ENCODE assay signal across 41 cellular contexts in the genomic region with DNA sequence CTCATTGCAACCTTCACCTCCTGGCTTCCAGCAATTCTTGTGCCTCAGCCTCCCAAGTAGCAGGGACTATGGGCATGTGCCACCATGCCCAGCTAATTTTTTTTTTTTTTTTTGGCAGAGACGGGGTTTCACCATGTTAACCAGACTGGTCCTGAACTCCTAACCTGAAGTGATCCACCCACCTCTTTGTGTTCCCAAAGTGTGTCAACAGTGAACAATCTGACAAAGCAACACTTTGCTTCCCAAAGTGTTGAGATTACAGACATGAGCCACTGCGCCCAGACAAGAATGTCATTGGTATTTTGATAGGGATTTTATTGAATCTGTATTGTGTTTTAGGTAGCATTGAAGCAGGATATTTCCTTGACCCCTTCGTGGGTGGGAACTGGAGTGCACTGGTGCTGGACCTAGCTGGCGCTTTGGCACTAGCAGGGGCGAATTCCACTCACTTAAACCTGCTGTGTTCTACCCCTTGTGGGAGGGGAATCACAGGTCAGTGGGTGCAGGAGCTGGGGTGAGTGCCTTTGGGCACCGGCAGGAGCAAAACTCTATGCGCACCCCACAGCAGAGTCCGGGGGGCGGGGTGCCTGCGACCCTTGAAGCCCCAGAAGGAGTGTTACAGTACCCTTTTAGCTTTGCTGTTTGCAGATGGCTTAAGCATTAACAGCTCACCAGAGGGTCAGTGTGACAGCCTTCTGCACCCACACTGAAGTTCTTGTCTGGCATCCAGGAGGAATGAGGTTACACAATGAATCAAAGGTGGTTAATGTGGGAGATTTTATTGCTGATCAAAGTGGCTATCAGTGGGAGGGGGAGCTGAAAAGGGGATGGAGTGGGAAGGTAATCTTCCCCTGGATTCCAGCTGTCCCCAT.
"Had no signal": no experiment of that assay in that cellular context is flagged by ENCODE, and none has a peak within 500 bp of the region (broad histone marks: within the 10 kb centered on the region; RNA-seq: fewer than 3 reads in every experiment).

No MANE protein-coding gene starts in this region.

- DNase-seq: activated CD4-positive, alpha-beta memory T cell treated with anti-CD3 and anti-CD28 coated beads for 36 hours; activated CD4-positive, alpha-beta T cell treated with anti-CD3 and anti-CD28 coated beads for 1 hour; activated CD4-positive, alpha-beta T cell treated with anti-CD3 and anti-CD28 coated beads for 36 hours; activated CD4-positive, alpha-beta T cell treated with anti-CD3 and anti-CD28 coated beads for 48 hours; activated CD4-positive, alpha-beta T cell treated with anti-CD3 and anti-CD28 coated beads, Interleukin-2, amount 50 U/mL, for 1 hour; activated CD4-positive, alpha-beta T cell treated with anti-CD3 and anti-CD28 coated beads, Interleukin-2, amount 50 U/mL, for 4 hours; activated CD4-positive, CD25-positive, alpha-beta regulatory T cell; activated CD8-positive, alpha-beta memory T cell treated with anti-CD3 and anti-CD28 coated beads, Interleukin-2, amount 50 U/mL, for 4 hours; activated CD8-positive, alpha-beta T cell treated with anti-CD3 and anti-CD28 coated beads for 36 hours; activated effector memory CD4-positive, alpha-beta T cell treated with anti-CD3 and anti-CD28 coated beads, Interleukin-2, amount 50 U/mL, for 16 hours; activated gamma-delta T cell treated with Interleukin-2 at 50 U/mL for 16 hours; activated naive CD4-positive, alpha-beta T cell; activated naive CD4-positive, alpha-beta T cell treated with anti-CD3 and anti-CD28 coated beads for 36 hours; activated naive CD4-positive, alpha-beta T cell treated with anti-CD3 and anti-CD28 coated beads, Interleukin-2, amount 50 U/mL, for 16 hours; activated naive CD8-positive, alpha-beta T cell treated with anti-CD3 and anti-CD28 coated beads for 36 hours; activated T-cell treated with anti-CD3 and anti-CD28 coated beads for 4 hours; activated T-cell treated with anti-CD3 and anti-CD28 coated beads, Interleukin-2, amount 50 U/mL, for 1 hour; activated T-cell treated with anti-CD3 and anti-CD28 coated beads, Interleukin-2, amount 50 U/mL, for 4 hours; activated T-cell treated with anti-CD3 and anti-CD28 coated beads, Interleukin-2, amount 50 U/mL, for 72 hours; adrenal gland; amniotic stem cell; aorta; body of pancreas; brain microvascular endothelial cell; caudate nucleus; cerebellar nuclear complex; T-helper 1 cell; T-helper 2 cell; T-helper 9 cell; WERI-Rb-1 had no signal

- H3K27me3 Mint-ChIP-seq: activated CD4-positive, alpha-beta memory T cell treated with anti-CD3 and anti-CD28 coated beads for 36 hours; activated CD4-positive, alpha-beta T cell treated with anti-CD3 and anti-CD28 coated beads for 36 hours; activated CD8-positive, alpha-beta T cell treated with anti-CD3 and anti-CD28 coated beads for 36 hours; activated naive CD8-positive, alpha-beta T cell treated with anti-CD3 and anti-CD28 coated beads for 36 hours; activated T-helper 17 cell treated with anti-CD3 and anti-CD28 coated beads, Interleukin-2, amount 50 U/mL, for 72 hours had no signal

- H3K4me3 Mint-ChIP-seq: activated CD4-positive, alpha-beta memory T cell treated with anti-CD3 and anti-CD28 coated beads for 36 hours; activated CD4-positive, alpha-beta T cell treated with anti-CD3 and anti-CD28 coated beads for 36 hours; activated CD8-positive, alpha-beta T cell treated with anti-CD3 and anti-CD28 coated beads for 36 hours; activated naive CD4-positive, alpha-beta T cell treated with anti-CD3 and anti-CD28 coated beads for 36 hours; activated naive CD8-positive, alpha-beta T cell treated with anti-CD3 and anti-CD28 coated beads for 36 hours; activated T-cell treated with anti-CD3 and anti-CD28 coated beads, Interleukin-2, amount 50 U/mL, for 4 hours; activated T-cell treated with anti-CD3 and anti-CD28 coated beads, Interleukin-2, amount 50 U/mL, for 72 hours; activated T-helper 1 cell treated with anti-CD3 and anti-CD28 coated beads, Interleukin-12 subunit alpha, Interleukin-12 subunit beta, Interleukin-2, Interleukin-4 antibody, amounts not matched to agents 30 ng/mL and 10 ng/mL and 1 ng/mL, durations not matched to agents 14 hours and 24 hours and 36 hours; activated T-helper 17 cell treated with anti-CD3 and anti-CD28 coated beads, Interleukin-2, amount 50 U/mL, for 72 hours; central memory CD8-positive, alpha-beta T cell; T-helper 1 cell treated with Interleukin-12 subunit alpha and Interleukin-12 subunit beta and Interleukin-4 antibody, amounts not matched to agents 30 μg/mL and 1 μg/mL, for 36 hours; T-helper 2 cell treated with Interferon-gamma antibody and Interleukin-4, amounts not matched to agents 5 μg/mL and 100 μg/mL, for 36 hours; WTC11 had no signal

- H3K27ac ChIP-seq: adrenal gland, body of pancreas, brain microvascular endothelial cell, breast epithelium, cardiac muscle cell, WERI-Rb-1 had no signal

- H3K9me3 Mint-ChIP-seq: activated CD4-positive, alpha-beta memory T cell treated with anti-CD3 and anti-CD28 coated beads for 36 hours; activated CD8-positive, alpha-beta T cell treated with anti-CD3 and anti-CD28 coated beads for 36 hours; activated naive CD4-positive, alpha-beta T cell treated with anti-CD3 and anti-CD28 coated beads for 36 hours; activated naive CD4-positive, alpha-beta T cell treated with anti-CD3 and anti-CD28 coated beads, Interleukin-2, amount 50 U/mL, for 72 hours; activated naive CD8-positive, alpha-beta T cell treated with anti-CD3 and anti-CD28 coated beads for 36 hours; activated T-cell treated with anti-CD3 and anti-CD28 coated beads, Interleukin-2, amount 50 U/mL, for 4 hours; activated T-cell treated with anti-CD3 and anti-CD28 coated beads, Interleukin-2, amount 50 U/mL, for 72 hours; activated T-helper 1 cell treated with anti-CD3 and anti-CD28 coated beads, Interleukin-12 subunit alpha, Interleukin-12 subunit beta, Interleukin-2, Interleukin-4 antibody, amounts not matched to agents 30 ng/mL and 10 ng/mL and 1 ng/mL, durations not matched to agents 14 hours and 24 hours and 36 hours; activated T-helper 17 cell treated with anti-CD3 and anti-CD28 coated beads, Interleukin-2, amount 50 U/mL, for 72 hours; central memory CD8-positive, alpha-beta T cell; T-helper 1 cell treated with Interleukin-12 subunit alpha and Interleukin-12 subunit beta and Interleukin-4 antibody, amounts not matched to agents 30 μg/mL and 1 μg/mL, for 36 hours; T-helper 2 cell treated with Interferon-gamma antibody and Interleukin-4, amounts not matched to agents 5 μg/mL and 100 μg/mL, for 36 hours; WTC11 had no signal

- H3K9me3 ChIP-seq: adrenal gland, body of pancreas had no signal

- H3K4me1 Mint-ChIP-seq: activated CD4-positive, alpha-beta T cell treated with anti-CD3 and anti-CD28 coated beads for 36 hours; activated naive CD8-positive, alpha-beta T cell treated with anti-CD3 and anti-CD28 coated beads for 36 hours; activated T-helper 17 cell treated with anti-CD3 and anti-CD28 coated beads, Interleukin-2, amount 50 U/mL, for 72 hours; central memory CD8-positive, alpha-beta T cell; WTC11 had no signal

- ATAC-seq: activated CD4-positive, alpha-beta T cell treated with anti-CD3 and anti-CD28 coated beads for 36 hours; activated CD4-positive, CD25-positive, alpha-beta regulatory T cell treated with anti-CD3 and anti-CD28 coated beads, Interleukin-2, amount 50 U/mL, for 24 hours; activated CD8-positive, alpha-beta T cell treated with anti-CD3 and anti-CD28 coated beads for 36 hours; activated naive CD4-positive, alpha-beta T cell treated with anti-CD3 and anti-CD28 coated beads, Interleukin-2, amount 50 U/mL, for 72 hours; activated T-cell treated with anti-CD3 and anti-CD28 coated beads, Interleukin-2, amount 50 U/mL, for 4 hours; activated T-cell treated with anti-CD3 and anti-CD28 coated beads, Interleukin-2, amount 50 U/mL, for 72 hours; activated T-helper 17 cell treated with anti-CD3 and anti-CD28 coated beads, Interleukin-2, amount 50 U/mL, for 72 hours; body of pancreas; WTC11 had no signal

- H3K4me1 ChIP-seq: adrenal gland, body of pancreas, breast epithelium had no signal

- H3K27ac Mint-ChIP-seq: activated CD4-positive, alpha-beta memory T cell treated with anti-CD3 and anti-CD28 coated beads for 36 hours; activated CD4-positive, alpha-beta T cell treated with anti-CD3 and anti-CD28 coated beads for 36 hours; activated CD8-positive, alpha-beta T cell treated with anti-CD3 and anti-CD28 coated beads for 36 hours; activated naive CD4-positive, alpha-beta T cell treated with anti-CD3 and anti-CD28 coated beads for 36 hours; activated naive CD4-positive, alpha-beta T cell treated with anti-CD3 and anti-CD28 coated beads, Interleukin-2, amount 50 U/mL, for 72 hours; activated naive CD8-positive, alpha-beta T cell treated with anti-CD3 and anti-CD28 coated beads for 36 hours; activated T-cell treated with anti-CD3 and anti-CD28 coated beads, Interleukin-2, amount 50 U/mL, for 72 hours; activated T-helper 1 cell treated with anti-CD3 and anti-CD28 coated beads, Interleukin-12 subunit alpha, Interleukin-12 subunit beta, Interleukin-2, Interleukin-4 antibody, amounts not matched to agents 30 ng/mL and 10 ng/mL and 1 ng/mL, durations not matched to agents 14 hours and 24 hours and 36 hours; activated T-helper 17 cell treated with anti-CD3 and anti-CD28 coated beads, Interleukin-2, amount 50 U/mL, for 72 hours; T-helper 1 cell treated with Interleukin-12 subunit alpha and Interleukin-12 subunit beta and Interleukin-4 antibody, amounts not matched to agents 30 μg/mL and 1 μg/mL, for 36 hours; T-helper 2 cell treated with Interferon-gamma antibody and Interleukin-4, amounts not matched to agents 5 μg/mL and 100 μg/mL, for 36 hours; WTC11 had no signal

- H3K4me3 ChIP-seq: adrenal gland, body of pancreas, breast epithelium, cardiac muscle cell had no signal

- H3K27me3 ChIP-seq: adrenal gland, body of pancreas, brain microvascular endothelial cell, cardiac muscle cell had no signal

- H3K36me3 Mint-ChIP-seq: activated CD4-positive, alpha-beta memory T cell treated with anti-CD3 and anti-CD28 coated beads for 36 hours; activated naive CD4-positive, alpha-beta T cell treated with anti-CD3 and anti-CD28 coated beads, Interleukin-2, amount 50 U/mL, for 72 hours; activated naive CD8-positive, alpha-beta T cell treated with anti-CD3 and anti-CD28 coated beads for 36 hours had no signal

- FAIRE-seq: TTC549 had no signal

- H3K36me3 ChIP-seq: adrenal gland, brain microvascular endothelial cell, breast epithelium, cardiac muscle cell, WERI-Rb-1 had no signal
